In genomic region chr19:37511186-37511585, GRCh38 we compare ENCODE assay signal across 29 cellular contexts.
"Had no signal": no experiment of that assay in that cellular context is flagged by ENCODE, and none has a peak within 500 bp of the region (broad histone marks: within the 10 kb centered on the region; RNA-seq: fewer than 3 reads in every experiment).

No MANE protein-coding gene starts in this region.

- H3K27ac ChIP-seq: colonic mucosa, coronary artery, dorsolateral prefrontal cortex, epithelial cell of prostate, esophagus muscularis mucosa, esophagus squamous epithelium, foreskin keratinocyte, gastrocnemius medialis, gastroesophageal sphincter, heart left ventricle, heart right ventricle had no signal

- ATAC-seq: effector memory CD8-positive, alpha-beta T cell; esophagus mucosa; foreskin keratinocyte; gastrocnemius medialis; gastroesophageal sphincter; heart left ventricle; heart right ventricle had no signal

- H3K9me3 Mint-ChIP-seq: endodermal cell had no signal

- FAIRE-seq: colon, endometrium, endothelial cell of umbilical vein, frontal cortex had no signal

- H3K36me3 ChIP-seq: colonic mucosa had no signal

- H3K4me3 Mint-ChIP-seq: dendritic cell treated with granulocyte-macrophage colony-stimulating factor and Interleukin-4, amounts not matched to agents 40 ng/mL and 50 ng/mL, for 4 days; effector memory CD8-positive, alpha-beta T cell; endodermal cell had no signal

- DNase-seq: colonic mucosa; cortex of kidney; dermis blood vessel endothelial cell; dorsolateral prefrontal cortex; effector CD4-positive, alpha-beta T cell; effector CD8-positive, alpha-beta T cell; effector memory CD4-positive, alpha-beta T cell; effector memory CD8-positive, alpha-beta T cell; endodermal cell; erythroblast; esophagus squamous epithelium; foreskin fibroblast; foreskin keratinocyte; foreskin melanocyte; gastrocnemius medialis; glutamatergic neuron; head of caudate nucleus; heart left ventricle; heart right ventricle had no signal

- H3K4me1 ChIP-seq: colonic mucosa, foreskin keratinocyte had no signal

- H3K27ac Mint-ChIP-seq: dendritic cell treated with granulocyte-macrophage colony-stimulating factor and Interleukin-4, amounts not matched to agents 40 ng/mL and 50 ng/mL, for 4 days; effector memory CD8-positive, alpha-beta T cell; endodermal cell had no signal

- H3K27me3 Mint-ChIP-seq: dendritic cell treated with granulocyte-macrophage colony-stimulating factor and Interleukin-4, amounts not matched to agents 40 ng/mL and 50 ng/mL, for 4 days; effector memory CD8-positive, alpha-beta T cell had no signal

- H3K27me3 ChIP-seq: colonic mucosa, dorsolateral prefrontal cortex, esophagus muscularis mucosa, esophagus squamous epithelium, foreskin keratinocyte, gastrocnemius medialis, gastroesophageal sphincter, heart left ventricle, heart right ventricle had no signal

- H3K4me3 ChIP-seq: colonic mucosa, coronary artery, dorsolateral prefrontal cortex, esophagus muscularis mucosa, esophagus squamous epithelium, gastrocnemius medialis, gastroesophageal sphincter, heart left ventricle, heart right ventricle had no signal

- H3K4me1 Mint-ChIP-seq: endodermal cell had no signal

- H3K9me3 ChIP-seq: colonic mucosa, gastrocnemius medialis had no signal
